Comparison of ENCODE assay signal across 9 cellular contexts in genomic region chr1:15803380-15803779, GRCh38. TPM values are rescaled to one million over a fixed set of nuclear protein-coding genes. Genes with fewer than 3 reads are reported as not detected.
DNase-seq lines count a peak whose midpoint lies in the region; ATAC-seq lines count a peak whose summit lies in the region.
"Had no signal": no experiment of that assay in that cellular context is flagged by ENCODE, and none has a peak within 500 bp of the region (broad histone marks: within the 10 kb centered on the region; RNA-seq: fewer than 3 reads in every experiment).

No MANE protein-coding gene starts in this region.

- H3K36me3 Mint-ChIP-seq in activated naive CD4-positive, alpha-beta T cell treated with anti-CD3 and anti-CD28 coated beads, Interleukin-2, amount 10 ng/mL, durations not matched to agents 7 days and 5 days = no peaks in the 10 kb centered on the region
- H3K36me3 Mint-ChIP-seq: CD8-positive, alpha-beta memory T cell had no signal

- in situ Hi-C loops in KBM-7 (cut with MboI; ENCODE audit: low pct_unique_long_range_greater_than_20kb, low sequenced_read_pairs) = no loop called here

- CTCF ChIA-PET in activated naive CD4-positive, alpha-beta T cell treated with anti-CD3 and anti-CD28 coated beads, Interleukin-2, amount 10 ng/mL, durations not matched to agents 7 days and 5 days (lab: Charles Lee) = interaction anchor here (0.8 to 2.0 kb wide), 9 partner anchors 10 to 252 kb away, joined by 3 to 13 read pairs (median 4); no protein-coding TSS in a partner anchor

- DNase-seq in NCI-H1417 (lab: John Stamatoyannopoulos, UW) = peak in 2 of 3 experiments; percentile 36 to 57
- no peak for DNase-seq in NCI-H1417 treated with DMSO at 0.1 percent for 48 hours (lab: John Stamatoyannopoulos, UW)
- DNase-seq in KBM-7 = peak; percentile 55
- peak; percentile 29 for DNase-seq in activated naive CD4-positive, alpha-beta T cell treated with anti-CD3 and anti-CD28 coated beads, Interleukin-2, amount 10 ng/mL, durations not matched to agents 7 days and 5 days
- peak; percentile 51 to 71 for DNase-seq in lung microvascular endothelial cell (ENCODE audit: low read depth in 2 of 2)
- DNase-seq in NCI-H2107 (lab: John Stamatoyannopoulos, UW) = no peak

- no peak overlapping the region for H3K4me3 Mint-ChIP-seq in activated naive CD4-positive, alpha-beta T cell treated with anti-CD3 and anti-CD28 coated beads, Interleukin-2, amount 10 ng/mL, durations not matched to agents 7 days and 5 days
- H3K4me3 Mint-ChIP-seq: CD8-positive, alpha-beta memory T cell had no signal

- peaks cover 38% of the 10 kb centered on the region for H3K27me3 Mint-ChIP-seq in activated naive CD4-positive, alpha-beta T cell treated with anti-CD3 and anti-CD28 coated beads, Interleukin-2, amount 10 ng/mL, durations not matched to agents 7 days and 5 days

- no peak overlapping the region for H3K27ac Mint-ChIP-seq in activated naive CD4-positive, alpha-beta T cell treated with anti-CD3 and anti-CD28 coated beads, Interleukin-2, amount 10 ng/mL, durations not matched to agents 7 days and 5 days

- H3K4me1 Mint-ChIP-seq in activated naive CD4-positive, alpha-beta T cell treated with anti-CD3 and anti-CD28 coated beads, Interleukin-2, amount 10 ng/mL, durations not matched to agents 7 days and 5 days = no peaks in the 10 kb centered on the region

- no peaks in the 10 kb centered on the region for H3K9me3 Mint-ChIP-seq in activated naive CD4-positive, alpha-beta T cell treated with anti-CD3 and anti-CD28 coated beads, Interleukin-2, amount 10 ng/mL, durations not matched to agents 7 days and 5 days
- H3K9me3 Mint-ChIP-seq: CD8-positive, alpha-beta memory T cell had no signal

- ATAC-seq in HG02981 (IDR thresholded peaks at IDR 0.05; ENCODE audit: unreplicated experiment) (no peak), GM21737 (IDR thresholded peaks at IDR 0.05; ENCODE audit: unreplicated experiment) (no peak)

RNA-seq across cellular contexts. Expression of gene UQCRHL, which starts 4.1 kb away (rescaled TPM):
- 3.3 and 6.3 TPM in 2 replicates for total RNA-seq in lung microvascular endothelial cell

RNA-seq across cellular contexts. Expression of gene SPEN, which starts 44.1 kb away (rescaled TPM):
- 9.8 and 11.3 TPM in 2 replicates for total RNA-seq in lung microvascular endothelial cell

RNA-seq across cellular contexts. Expression of gene FBLIM1, which starts 44.8 kb away (rescaled TPM):
- total RNA-seq in lung microvascular endothelial cell = 110 and 128 TPM in 2 replicates
- total RNA-seq: CD8-positive, alpha-beta memory T cell had no signal

Comparison
In these comparisons a context has a peak if more than half of its experiments do, and no peak if none do; other contexts are left out.
1. DNase-seq: peak in NCI-H1417 (2 of 3), KBM-7 (single experiment), activated naive CD4-positive, alpha-beta T cell treated with anti-CD3 and anti-CD28 coated beads, Interleukin-2, amount 10 ng/mL, durations not matched to agents 7 days and 5 days (single experiment) and lung microvascular endothelial cell (2 of 2); none in NCI-H1417 treated with DMSO at 0.1 percent for 48 hours (single experiment) and NCI-H2107 (single experiment).